Comparison of ENCODE assay signal across 17 cellular contexts in genomic region chr7:6278749-6279310, GRCh38.
"Had no signal": no experiment of that assay in that cellular context is flagged by ENCODE, and none has a peak within 500 bp of the region (broad histone marks: within the 10 kb centered on the region; RNA-seq: fewer than 3 reads in every experiment).

No MANE protein-coding gene starts in this region.

- H3K4me3 ChIP-seq: mucosa of descending colon, ovary had no signal

- H3K9me3 ChIP-seq: mucosa of descending colon, ovary had no signal

- H3K27me3 ChIP-seq: ovary had no signal

- DNase-seq: activated B cell treated with CpG ODN at 0.5 μM for 24 hours; activated CD4-positive, alpha-beta T cell treated with anti-CD3 and anti-CD28 coated beads, Interleukin-2, amount 10 ng/mL, durations not matched to agents 24 days and 14 days; activated CD8-positive, alpha-beta memory T cell treated with anti-CD3 and anti-CD28 coated beads for 24 hours; activated gamma-delta T cell treated with Interleukin-2 at 50 U/mL for 16 hours; activated naive CD8-positive, alpha-beta T cell treated with anti-CD3 and anti-CD28 coated beads for 36 hours; anterior cingulate cortex; dermis blood vessel endothelial cell; effector memory CD8-positive, alpha-beta T cell; mucosa of descending colon; naive thymus-derived CD4-positive, alpha-beta T cell; ovary; T-helper 2 cell had no signal

- FAIRE-seq: bronchial epithelial cell, islet of Langerhans, TTC549 had no signal

- ATAC-seq: effector memory CD8-positive, alpha-beta T cell; left lobe of liver; mucosa of descending colon; naive thymus-derived CD4-positive, alpha-beta T cell; stimulated activated effector memory CD8-positive, alpha-beta T cell treated with anti-CD3 and anti-CD28 coated beads, Interleukin-12 subunit alpha, Interleukin-12 subunit beta, amount 100 ng/mL, for 72 hours had no signal

- H3K27ac ChIP-seq: ovary had no signal

- H3K36me3 ChIP-seq: ovary had no signal
